ENCODE assay signal across 8 cellular contexts in the genomic region with DNA sequence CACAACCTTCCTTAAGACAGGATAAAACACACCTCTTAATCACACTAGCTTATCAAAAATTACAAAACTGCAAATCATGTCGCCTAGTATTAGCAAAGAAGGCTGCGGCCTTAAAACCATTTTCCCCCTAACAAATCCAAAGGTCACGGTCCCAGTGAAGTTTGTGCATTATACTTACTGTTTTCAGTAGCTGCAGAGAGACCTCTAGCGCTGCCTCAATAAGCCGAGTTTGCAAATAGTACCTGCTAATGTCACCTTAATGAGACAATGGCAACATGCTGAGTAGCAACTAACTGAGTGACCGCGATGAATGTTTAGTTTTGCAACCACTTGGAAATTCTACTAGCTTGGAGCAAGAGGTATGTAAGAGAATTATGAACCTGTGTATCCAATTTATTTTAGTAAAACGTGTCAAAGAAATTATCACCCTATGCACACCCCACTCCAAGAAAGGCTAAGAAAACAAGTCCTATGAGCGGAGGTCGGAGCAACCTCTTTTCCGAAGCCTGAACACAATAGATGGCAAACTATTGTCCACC. TPM values are rescaled to one million over a fixed set of nuclear protein-coding genes. Genes with fewer than 3 reads are reported as not detected.
DNase-seq lines count a peak whose midpoint lies in the region; ATAC-seq and TF ChIP-seq lines count a peak whose summit lies in the region.

No MANE protein-coding gene starts in this region.

- H3K9me3 Mint-ChIP-seq in dendritic cell treated with granulocyte-macrophage colony-stimulating factor and Interleukin-4, amounts not matched to agents 40 ng/mL and 50 ng/mL, for 4 days, result no peaks in the 10 kb centered on the region

- no peaks in the 10 kb centered on the region for H3K27me3 Mint-ChIP-seq in dendritic cell treated with granulocyte-macrophage colony-stimulating factor and Interleukin-4, amounts not matched to agents 40 ng/mL and 50 ng/mL, for 4 days

- 4 to 7% methylated on average over 11 of the region's 11 CpGs for WGBS in upper lobe of left lung, 2 donors

- H3K27me3 ChIP-seq in H7 (ENCODE audit: control insufficient read depth, insufficient read depth, low read length) (no peaks in the 10 kb centered on the region), upper lobe of left lung (no peaks in the 10 kb centered on the region)

- ATAC-seq in upper lobe of left lung (ENCODE audit: low FRiP score in 2 of 2), result no peak
- ATAC-seq in HG03196 (IDR thresholded peaks at IDR 0.05; ENCODE audit: unreplicated experiment), result no peak
- no peak for ATAC-seq in sciatic nerve

- peaks cover 16 to 32% (median 25%) of the 10 kb centered on the region in 4 donors for H3K4me1 ChIP-seq in upper lobe of left lung

- H3K4me1 Mint-ChIP-seq in dendritic cell treated with granulocyte-macrophage colony-stimulating factor and Interleukin-4, amounts not matched to agents 40 ng/mL and 50 ng/mL, for 4 days (ENCODE audit: low read depth), result peaks cover 40% of the 10 kb centered on the region

- peak overlapping the region; percentile 94 to 98 (median 96) for H3K27ac ChIP-seq in upper lobe of left lung

- no peak for TF ChIP-seq EP300 in upper lobe of left lung (IDR thresholded peaks at IDR 0.05)

- H3K4me3 ChIP-seq in H7 (ENCODE audit: insufficient read depth, low read depth, low read length), result peak overlapping the region; percentile 90
- peak overlapping the region; percentile 83 to 99 (median 98) for H3K4me3 ChIP-seq in upper lobe of left lung

- intact Hi-C loops in dendritic cell treated with granulocyte-macrophage colony-stimulating factor and Interleukin-4, amounts not matched to agents 40 ng/mL and 50 ng/mL, for 4 days (cut with micrococcal nuclease), result loop anchor here (5.0 kb wide), 2 partner anchors 99 to 206 kb away; a partner anchor contains a TSS
- intact Hi-C loops in sciatic nerve (cut with DNase I), result no loop called here

- no peaks in the 10 kb centered on the region for H3K9me3 ChIP-seq in upper lobe of left lung

- peak overlapping the region; percentile 93 for H3K27ac Mint-ChIP-seq in dendritic cell treated with granulocyte-macrophage colony-stimulating factor and Interleukin-4, amounts not matched to agents 40 ng/mL and 50 ng/mL, for 4 days

- no peak for TF ChIP-seq POLR2A in upper lobe of left lung (IDR thresholded peaks at IDR 0.05)

- H3K4me3 Mint-ChIP-seq in dendritic cell treated with granulocyte-macrophage colony-stimulating factor and Interleukin-4, amounts not matched to agents 40 ng/mL and 50 ng/mL, for 4 days, result peak overlapping the region; percentile 74

- TF ChIP-seq CTCF in upper lobe of left lung (IDR thresholded peaks at IDR 0.05), result peak in 1 of 6 experiments; percentile 8

- DNase-seq in COR-L47 (lab: John Stamatoyannopoulos, UW), result peak; percentile 38
- DNase-seq in H7, result peak; percentile 39
- DNase-seq in OCI-M1 (lab: John Stamatoyannopoulos, UW), result peak; percentile 81
- peak; percentile 55 for DNase-seq in medulla oblongata (ENCODE audit: extremely low spot score)
- peak in 1 of 2 donors; percentile 54 for DNase-seq in upper lobe of left lung
- DNase-seq in sciatic nerve (ENCODE audit: low spot score), result no peak

- H3K36me3 ChIP-seq in H7 (replicated peaks; ENCODE audit: control insufficient read depth, insufficient read depth, low read length), result no peaks in the 10 kb centered on the region
- H3K36me3 ChIP-seq in upper lobe of left lung, result no peaks in the 10 kb centered on the region

- peaks cover 14% of the 10 kb centered on the region for H3K36me3 Mint-ChIP-seq in dendritic cell treated with granulocyte-macrophage colony-stimulating factor and Interleukin-4, amounts not matched to agents 40 ng/mL and 50 ng/mL, for 4 days (ENCODE audit: low read depth)

RNA-seq across cellular contexts. Expression of a gene that starts 1.2 kb away (rescaled TPM):
- total RNA-seq in H7 (2014; rRNA removed; shearing (Covaris generic)), result 25.5 and 28.4 TPM in 2 replicates
- 10 to 100 TPM; 14.2 to 51.3 (median 29.1) TPM for total RNA-seq in upper lobe of left lung
- 31.7 TPM for total RNA-seq in sciatic nerve
